10 cellular contexts compared by ENCODE assay signal in genomic region chr2:150475479-150476212, GRCh38. TPM values are rescaled to one million over a fixed set of nuclear protein-coding genes. Genes with fewer than 3 reads are reported as not detected.
DNase-seq lines count a peak whose midpoint lies in the region; TF ChIP-seq lines count a peak whose summit lies in the region.
"Had no signal": no experiment of that assay in that cellular context is flagged by ENCODE, and none has a peak within 500 bp of the region (broad histone marks: within the 10 kb centered on the region; RNA-seq: fewer than 3 reads in every experiment).

No MANE protein-coding gene starts in this region.

- H3K4me3 ChIP-seq in GM23248, result peak overlapping the region; percentile 92
- H3K4me3 ChIP-seq in breast epithelium, result peak overlapping the region in 1 of 3 donors; percentile 47
- H3K4me3 ChIP-seq in smooth muscle cell, result peak overlapping the region; percentile 7

- H4K20me1 ChIP-seq in GM23248 (ENCODE audit: insufficient read depth) (0 out of 2 replicates have a peak, but pooled peaks cover 26% of the 10 kb centered on the region), smooth muscle cell (ENCODE audit: low read depth) (peaks cover 87% of the 10 kb centered on the region)

- H3K9ac ChIP-seq in GM23248 (peak overlapping the region; percentile 96), smooth muscle cell (ENCODE audit: low read depth) (peak overlapping the region; percentile 67)

- WGBS in GM23248 (ENCODE audit: low coverage in 1 of 2, low lambda C conversion rate in 2 of 2, missing lambda C conversion rate in 2 of 2), 2 experiments, result 73% methylated on average over 6 of the region's 6 CpGs
- WGBS in smooth muscle cell (ENCODE audit: low lambda C conversion rate), result 89% methylated on average over 6 of the region's 6 CpGs

- H3K9me2 ChIP-seq in GM23248 (ENCODE audit: insufficient read depth), result no peaks in the 10 kb centered on the region

- intact Hi-C loops in breast epithelium (cut with DNase I; ENCODE audit: low total_unique reads), result no loop called here

- peak overlapping the region; percentile 95 for H3K27ac ChIP-seq in GM23248
- H3K27ac ChIP-seq in breast epithelium, result peak overlapping the region; percentile 31 to 75
- H3K27ac ChIP-seq in smooth muscle cell (ENCODE audit: low read depth), result peak overlapping the region; percentile 94

- H3F3A ChIP-seq in GM23248 (ENCODE audit: insufficient read depth), result peaks cover 96% of the 10 kb centered on the region
- peaks cover 67% of the 10 kb centered on the region for H3F3A ChIP-seq in smooth muscle cell (ENCODE audit: low read depth)

- H2AFZ ChIP-seq in GM23248, result no peak overlapping the region
- H2AFZ ChIP-seq in smooth muscle cell (ENCODE audit: low read depth), result no peak overlapping the region

- H3K9me3 ChIP-seq in GM23248 (ENCODE audit: low read depth), result no peaks in the 10 kb centered on the region
- no peaks in the 10 kb centered on the region for H3K9me3 ChIP-seq in breast epithelium
- no peaks in the 10 kb centered on the region for H3K9me3 ChIP-seq in smooth muscle cell (replicated peaks; ENCODE audit: low read depth)

- no peak for TF ChIP-seq POLR2A in breast epithelium (IDR thresholded peaks at IDR 0.05)

- H3K4me1 ChIP-seq in GM23248 (ENCODE audit: insufficient read depth) (peaks cover 98% of the 10 kb centered on the region), breast epithelium (peaks cover 4 to 27% of the 10 kb centered on the region in 2 donors), smooth muscle cell (ENCODE audit: low read depth) (peaks cover 77% of the 10 kb centered on the region)

- H3K27me3 ChIP-seq in GM23248 (replicated peaks; ENCODE audit: insufficient read depth) (no peaks in the 10 kb centered on the region), breast epithelium (no peaks in the 10 kb centered on the region), smooth muscle cell (ENCODE audit: low read depth) (no peaks in the 10 kb centered on the region)

- no peak for DNase-seq in GM23248
- DNase-seq in breast epithelium (ENCODE audit: low spot score in 2 of 2), result no peak
- DNase-seq in iris pigment epithelial cell (ENCODE audit: low read depth), result peak; percentile 65
- DNase-seq in smooth muscle cell (lab: John Stamatoyannopoulos, UW; ENCODE audit: unreplicated experiment), result no peak
- no peak for DNase-seq in stimulated activated CD4-positive, alpha-beta T cell treated with anti-CD3 and anti-CD28 coated beads, Interleukin-4, amount 100 ng/mL, for 1 hour
- DNase-seq in NCI-H2029 treated with DMSO at 0.1 percent for 48 hours (lab: John Stamatoyannopoulos, UW), result no peak
- no peak for DNase-seq in iPS-NIHi7 (ENCODE audit: extremely low spot score)
- DNase-seq in stimulated activated naive CD4-positive, alpha-beta T cell (lab: John Stamatoyannopoulos, UW), result no peak
- DNase-seq: naive thymus-derived CD8-positive, alpha-beta T cell; NCI-H446 had no signal

- H3K4me2 ChIP-seq in GM23248 (ENCODE audit: unreplicated experiment) (peak overlapping the region; percentile 95), smooth muscle cell (peak overlapping the region; percentile 75)

- no peak for TF ChIP-seq CTCF in breast epithelium (IDR thresholded peaks at IDR 0.05)
- TF ChIP-seq CTCF in smooth muscle cell (IDR thresholded peaks at IDR 0.05; ENCODE audit: borderline replicate concordance, insufficient read depth, poor library complexity, severe bottlenecking), result no peak

- in situ Hi-C loops in GM23248 (cut with MboI), result loop anchor here (25.0 kb wide), 1 partner anchor 437 kb away; no protein-coding TSS in a partner anchor

- H3K36me3 ChIP-seq in GM23248 (ENCODE audit: low read depth) (peaks cover 69% of the 10 kb centered on the region), breast epithelium (peaks cover 4% of the 10 kb centered on the region), smooth muscle cell (ENCODE audit: low read depth) (peaks cover 5% of the 10 kb centered on the region)

- H3K79me2 ChIP-seq in GM23248 (ENCODE audit: insufficient read depth) (peaks cover 96% of the 10 kb centered on the region), smooth muscle cell (ENCODE audit: low read depth) (peaks cover 84% of the 10 kb centered on the region)

RNA-seq across cellular contexts. Expression of gene RND3, which starts 11.8 kb away (rescaled TPM):
- 244 and 271 TPM in 2 replicates for total RNA-seq in GM23248 (2014; rRNA removed; shearing (Covaris generic))
- polyA plus RNA-seq in GM23248 (2016; fragmentation: Nextera tagmentation; extraction: Ambion mirVana) (198 and 199 TPM in 2 replicates), smooth muscle cell (125 and 163 TPM in 2 replicates)
- total RNA-seq in breast epithelium (100 to 1,000 TPM in 1 of 3 donors, 10 to 100 TPM in 2; 89.1 to 105 (median 98.0) TPM), smooth muscle cell (256 and 320 TPM in 2 replicates)
- total RNA-seq: naive thymus-derived CD8-positive, alpha-beta T cell had no signal
- polyA plus RNA-seq: naive thymus-derived CD8-positive, alpha-beta T cell had no signal
